In the genomic region with DNA sequence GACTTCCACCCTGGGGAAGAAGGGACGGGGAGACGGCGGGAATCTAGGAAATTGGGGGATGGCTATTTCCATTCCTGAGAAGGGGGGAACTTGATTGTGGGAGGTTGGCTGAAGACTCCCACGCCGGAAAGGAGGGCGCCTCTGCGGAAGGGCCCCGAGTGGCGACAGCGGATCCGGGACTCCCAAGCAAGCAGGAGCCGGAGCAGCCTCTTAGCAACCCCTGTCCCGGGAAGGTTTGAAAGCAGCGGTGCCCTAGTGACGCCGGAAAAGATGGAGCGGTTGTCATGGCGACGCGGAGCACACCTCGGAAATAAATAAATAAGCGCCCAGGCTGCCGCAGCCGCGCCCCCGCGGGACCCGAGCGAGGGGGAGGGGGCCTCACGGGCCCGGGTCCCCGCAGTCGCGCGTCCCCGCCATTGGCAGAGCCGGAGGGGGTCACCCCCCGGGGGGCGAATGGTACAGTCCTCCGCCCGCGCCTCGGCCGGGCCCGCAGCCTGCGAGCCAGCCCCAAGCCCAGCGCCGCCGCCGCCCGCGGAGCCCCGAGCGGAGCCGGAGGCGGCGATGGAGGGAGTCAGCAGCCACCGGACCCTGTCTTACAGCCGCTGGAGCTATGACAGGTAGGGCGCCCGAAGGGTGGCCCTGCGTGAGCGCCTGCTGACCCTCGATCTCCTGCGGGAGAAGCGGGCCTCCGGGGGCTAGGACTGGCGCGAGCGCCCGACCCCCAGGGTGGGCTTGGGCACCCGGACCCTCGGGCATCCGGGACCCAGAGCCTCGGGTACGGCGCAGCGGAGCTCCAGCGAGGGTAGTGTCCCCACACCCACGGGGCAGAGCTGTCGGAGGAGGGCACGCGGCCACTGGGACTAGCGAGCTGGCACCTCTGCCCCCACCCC, we compare ENCODE assay signal across 8 cellular contexts. TPM values are rescaled to one million over a fixed set of nuclear protein-coding genes. Genes with fewer than 3 reads are reported as not detected.
DNase-seq lines count a peak whose midpoint lies in the region; ATAC-seq lines count a peak whose summit lies in the region.

No MANE protein-coding gene starts in this region.

- H3K4me1 Mint-ChIP-seq in naive thymus-derived CD4-positive, alpha-beta T cell: peaks cover 7 to 20% (median 12%) of the 10 kb centered on the region in 7 donors
- peaks cover 10 to 15% of the 10 kb centered on the region in 2 donors for H3K4me1 Mint-ChIP-seq in stimulated activated naive B cell treated with anti-CD40 and anti-IgM and Interleukin-4, amounts not matched to agents 10 μg/mL and 1 μg/mL and 100 μg/mL, for 72 hours

- peak overlapping the region; percentile 62 for H3K4me3 ChIP-seq in naive thymus-derived CD4-positive, alpha-beta T cell (ENCODE audit: low read length)

- POLR2A ChIA-PET in naive thymus-derived CD4-positive, alpha-beta T cell (lab: Charles Lee): interaction anchor here (1.3 to 2.0 kb wide), 2 partner anchors 30 to 32 kb away, joined by 3 to 4 read pairs; a partner anchor contains a TSS

- H3K27me3 ChIP-seq in naive thymus-derived CD4-positive, alpha-beta T cell (ENCODE audit: control insufficient read depth in 2 of 2, insufficient read depth in 2 of 2, low read length in 2 of 2): peaks cover 0 to 4% of the 10 kb centered on the region in 2 donors

- H3K4me3 Mint-ChIP-seq in naive thymus-derived CD4-positive, alpha-beta T cell: peak overlapping the region; percentile 72 to 90 (median 82)
- H3K4me3 Mint-ChIP-seq in stimulated activated naive B cell treated with anti-CD40 and anti-IgM and Interleukin-4, amounts not matched to agents 10 μg/mL and 1 μg/mL and 100 μg/mL, for 72 hours: peak overlapping the region; percentile 73 to 82

- no peaks in the 10 kb centered on the region for H3K36me3 Mint-ChIP-seq in naive thymus-derived CD4-positive, alpha-beta T cell
- H3K36me3 Mint-ChIP-seq in stimulated activated naive B cell treated with anti-CD40 and anti-IgM and Interleukin-4, amounts not matched to agents 10 μg/mL and 1 μg/mL and 100 μg/mL, for 72 hours: peaks cover 0 to 3% of the 10 kb centered on the region in 2 donors

- H3K9me3 ChIP-seq in naive thymus-derived CD4-positive, alpha-beta T cell (ENCODE audit: control insufficient read depth in 2 of 3, low read length in 3 of 3): no peaks in the 10 kb centered on the region

- H3K4me1 ChIP-seq in naive thymus-derived CD4-positive, alpha-beta T cell (ENCODE audit: control insufficient read depth in 2 of 2, insufficient read depth in 2 of 2, low read length in 2 of 2): peaks cover 4% of the 10 kb centered on the region in 2 donors

- peak; percentile 46 for DNase-seq in NCI-H774 (lab: John Stamatoyannopoulos, UW)
- peak; percentile 90 for DNase-seq in activated effector memory CD4-positive, alpha-beta T cell treated with anti-CD3 and anti-CD28 coated beads, Interleukin-2, amount 50 U/mL, for 16 hours
- DNase-seq in fibroblast of the conjunctiva (ENCODE audit: low read depth): peak; percentile 47
- peak; percentile 60 to 85 (median 74) for DNase-seq in naive thymus-derived CD4-positive, alpha-beta T cell
- DNase-seq in stimulated activated naive B cell treated with anti-CD40 and anti-IgM and Interleukin-4, amounts not matched to agents 10 μg/mL and 1 μg/mL and 100 μg/mL, for 72 hours: peak; percentile 32
- DNase-seq in HK-2 (ENCODE audit: unreplicated experiment): no peak

- H3K9me3 Mint-ChIP-seq in naive thymus-derived CD4-positive, alpha-beta T cell: peaks cover 0 to 2% (median 0%) of the 10 kb centered on the region in 11 donors
- no peaks in the 10 kb centered on the region for H3K9me3 Mint-ChIP-seq in stimulated activated naive B cell treated with anti-CD40 and anti-IgM and Interleukin-4, amounts not matched to agents 10 μg/mL and 1 μg/mL and 100 μg/mL, for 72 hours

- ATAC-seq in GM21529 (IDR thresholded peaks at IDR 0.05; ENCODE audit: unreplicated experiment): peak; percentile 55
- ATAC-seq in naive thymus-derived CD4-positive, alpha-beta T cell: peak; percentile 83
- peak; percentile 73 to 77 for ATAC-seq in stimulated activated naive B cell treated with anti-CD40 and anti-IgM and Interleukin-4, amounts not matched to agents 10 μg/mL and 1 μg/mL and 100 μg/mL, for 72 hours (replicated peaks)
- ATAC-seq in HG03280 (IDR thresholded peaks at IDR 0.05; ENCODE audit: unreplicated experiment): no peak

- intact Hi-C loops in naive thymus-derived CD4-positive, alpha-beta T cell (cut with micrococcal nuclease): loop anchor here (1.0 to 5.0 kb wide), 3 partner anchors 32 to 1782 kb away; a partner anchor contains a TSS

- peak overlapping the region; percentile 47 for H3K27ac ChIP-seq in naive thymus-derived CD4-positive, alpha-beta T cell (ENCODE audit: low read depth, low read length)

- H3K27me3 Mint-ChIP-seq in naive thymus-derived CD4-positive, alpha-beta T cell: peaks cover 37 to 55% (median 53%) of the 10 kb centered on the region in 5 donors
- H3K27me3 Mint-ChIP-seq in stimulated activated naive B cell treated with anti-CD40 and anti-IgM and Interleukin-4, amounts not matched to agents 10 μg/mL and 1 μg/mL and 100 μg/mL, for 72 hours: peaks cover 50 to 67% of the 10 kb centered on the region in 2 donors

- peak overlapping the region in 7 of 9 donors; percentile 42 to 89 (median 78) for H3K27ac Mint-ChIP-seq in naive thymus-derived CD4-positive, alpha-beta T cell
- H3K27ac Mint-ChIP-seq in stimulated activated naive B cell treated with anti-CD40 and anti-IgM and Interleukin-4, amounts not matched to agents 10 μg/mL and 1 μg/mL and 100 μg/mL, for 72 hours: no peak overlapping the region

- CTCF ChIA-PET in naive thymus-derived CD4-positive, alpha-beta T cell (lab: Charles Lee): no interaction called here

- no peaks in the 10 kb centered on the region for H3K36me3 ChIP-seq in naive thymus-derived CD4-positive, alpha-beta T cell (ENCODE audit: control insufficient read depth in 2 of 3, insufficient read depth in 3 of 3, low read length in 3 of 3)

RNA-seq across cellular contexts. Expression of a gene that starts 31.9 kb away (rescaled TPM):
- total RNA-seq in naive thymus-derived CD4-positive, alpha-beta T cell: 100 to 1,000 TPM; 222 to 405 (median 353) TPM
- polyA plus RNA-seq in naive thymus-derived CD4-positive, alpha-beta T cell: 100 to 1,000 TPM; 509 to 555 TPM

RNA-seq across cellular contexts. Expression of a gene that starts 53.7 kb away (rescaled TPM):
- total RNA-seq in naive thymus-derived CD4-positive, alpha-beta T cell: not detected
- not detected for polyA plus RNA-seq in naive thymus-derived CD4-positive, alpha-beta T cell
